In the genomic region with DNA sequence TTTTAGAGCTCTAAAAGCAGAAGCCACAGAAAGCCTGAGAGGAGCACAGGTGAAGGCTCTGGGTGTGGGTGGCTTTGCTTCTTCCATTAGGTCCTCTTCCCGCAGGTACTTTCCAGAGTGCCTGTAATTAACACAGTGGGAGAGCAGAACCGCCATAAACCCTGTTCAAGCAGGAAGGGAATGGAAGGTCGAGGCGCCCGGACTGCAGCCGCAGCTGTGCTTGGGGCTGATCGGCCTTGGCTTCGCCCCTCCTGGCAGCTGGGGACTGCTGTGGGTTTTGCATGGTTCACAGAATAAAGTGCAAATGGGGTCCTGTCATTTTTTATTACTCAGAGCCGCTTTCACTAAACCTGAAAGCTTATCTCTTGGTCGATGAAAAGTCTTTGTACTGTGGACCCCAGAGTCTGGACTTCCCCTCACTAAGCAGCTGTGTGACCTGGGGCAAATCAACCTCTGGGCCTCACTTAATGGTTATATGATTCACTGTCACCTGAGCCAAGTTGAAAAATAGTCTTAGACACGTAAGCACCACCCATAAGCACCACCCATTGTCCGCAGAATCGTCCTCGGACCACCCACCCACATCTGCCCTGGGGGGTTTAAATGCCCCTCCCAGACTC, we compare ENCODE assay signal across 10 cellular contexts.
DNase-seq lines count a peak whose midpoint lies in the region; ATAC-seq and TF ChIP-seq lines count a peak whose summit lies in the region.
"Had no signal": no experiment of that assay in that cellular context is flagged by ENCODE, and none has a peak within 500 bp of the region (broad histone marks: within the 10 kb centered on the region; RNA-seq: fewer than 3 reads in every experiment).

No MANE protein-coding gene starts in this region.

- H3K4ac ChIP-seq in mesendoderm (ENCODE audit: low read depth, low read length) = no peak overlapping the region

- H3K9ac ChIP-seq in OCI-LY3 (ENCODE audit: low read length) (peak overlapping the region; percentile 28; the same call in 1 of the 2 replicates), mesendoderm (ENCODE audit: low read length) (no peak overlapping the region)

- no peak overlapping the region for H4K5ac ChIP-seq in mesendoderm (ENCODE audit: low read length)

- H3K23ac ChIP-seq in mesendoderm (ENCODE audit: low read length) = no peak overlapping the region

- H3K4me3 ChIP-seq in OCI-LY3 (ENCODE audit: low read length) (peak overlapping the region; percentile 68), mesendoderm (ENCODE audit: low read length) (no peak overlapping the region)
- H3K4me3 ChIP-seq: transverse colon had no signal

- no peaks in the 10 kb centered on the region for H4K20me1 ChIP-seq in OCI-LY3 (ENCODE audit: insufficient read depth, low read length)

- no peak overlapping the region for H2BK15ac ChIP-seq in mesendoderm (replicated peaks; ENCODE audit: low read depth)

- H2AK5ac ChIP-seq in mesendoderm (ENCODE audit: low read length) = no peak overlapping the region

- no peak overlapping the region for H2BK120ac ChIP-seq in mesendoderm (ENCODE audit: low read depth, low read length)

- H3K36me3 ChIP-seq in OCI-LY3 (replicated peaks; ENCODE audit: low read depth, low read length) = no peaks in the 10 kb centered on the region
- H3K36me3 ChIP-seq in mesendoderm (ENCODE audit: control insufficient read depth, insufficient read depth, low read length) = no peaks in the 10 kb centered on the region
- H3K36me3 ChIP-seq: transverse colon had no signal

- H3K27me3 ChIP-seq in OCI-LY3 (ENCODE audit: low read depth, low read length) (no peaks in the 10 kb centered on the region), mesendoderm (ENCODE audit: insufficient read depth, low read length, poor library complexity) (no peaks in the 10 kb centered on the region)
- H3K27me3 ChIP-seq: transverse colon had no signal

- H3K9me3 ChIP-seq in OCI-LY3 (ENCODE audit: insufficient read depth, low read length) = no peaks in the 10 kb centered on the region
- H3K9me3 ChIP-seq: transverse colon had no signal

- H3K27ac ChIP-seq in OCI-LY3 (ENCODE audit: low read length) = peak overlapping the region; percentile 35
- no peak overlapping the region for H3K27ac ChIP-seq in mesendoderm (ENCODE audit: low read depth, low read length)
- H3K27ac ChIP-seq: transverse colon had no signal

- H3K56ac ChIP-seq in mesendoderm (ENCODE audit: low read length) = no peak overlapping the region

- no peak overlapping the region for H4K8ac ChIP-seq in mesendoderm (ENCODE audit: low read depth, low read length)

- no CpG with 5 or more reads among the region's 14 CpGs for WGBS in mesendoderm (ENCODE audit: extremely low coverage, insufficient coverage, low lambda C conversion rate)

- no peak overlapping the region for H2BK5ac ChIP-seq in mesendoderm (ENCODE audit: low read length)

- peaks cover 16% of the 10 kb centered on the region for H3K4me1 ChIP-seq in OCI-LY3 (ENCODE audit: low read length)
- H3K4me1 ChIP-seq in mesendoderm (ENCODE audit: control insufficient read depth, low read depth, low read length) = no peaks in the 10 kb centered on the region
- H3K4me1 ChIP-seq: transverse colon had no signal

- H3K18ac ChIP-seq in mesendoderm (ENCODE audit: low read length) = no peak overlapping the region

- ATAC-seq in GM18868 (IDR thresholded peaks at IDR 0.05; ENCODE audit: unreplicated experiment) = peak; percentile 92
- peak; percentile 81 for ATAC-seq in HG02852 (IDR thresholded peaks at IDR 0.05; ENCODE audit: unreplicated experiment)

- H3K79me2 ChIP-seq in OCI-LY3 (ENCODE audit: low read length) = no peaks in the 10 kb centered on the region
- no peaks in the 10 kb centered on the region for H3K79me2 ChIP-seq in mesendoderm (ENCODE audit: control insufficient read depth, insufficient read depth, low read length)

- DNase-seq in retina (peak; percentile 82), C1 segment of cervical spinal cord (lab: John Stamatoyannopoulos, UW) (no peak), NCI-H2029 treated with DMSO at 0.1 percent for 48 hours (lab: John Stamatoyannopoulos, UW) (no peak), mesendoderm (no peak), KG1 (lab: John Stamatoyannopoulos, UW) (no peak)
- DNase-seq: Calu3, transverse colon had no signal

- no peak for TF ChIP-seq CTCF in OCI-LY3 (IDR thresholded peaks at IDR 0.05; ENCODE audit: low read depth, low read length)

- H3K4me2 ChIP-seq in OCI-LY3 (ENCODE audit: low read length) (peak overlapping the region; percentile 92), mesendoderm (ENCODE audit: low read length) (no peak overlapping the region)

- H2AFZ ChIP-seq in OCI-LY3 (ENCODE audit: low read depth, low read length) = peak overlapping the region; percentile 90

- H3K79me1 ChIP-seq in mesendoderm (ENCODE audit: low read length) = no peaks in the 10 kb centered on the region
